In the genomic region with DNA sequence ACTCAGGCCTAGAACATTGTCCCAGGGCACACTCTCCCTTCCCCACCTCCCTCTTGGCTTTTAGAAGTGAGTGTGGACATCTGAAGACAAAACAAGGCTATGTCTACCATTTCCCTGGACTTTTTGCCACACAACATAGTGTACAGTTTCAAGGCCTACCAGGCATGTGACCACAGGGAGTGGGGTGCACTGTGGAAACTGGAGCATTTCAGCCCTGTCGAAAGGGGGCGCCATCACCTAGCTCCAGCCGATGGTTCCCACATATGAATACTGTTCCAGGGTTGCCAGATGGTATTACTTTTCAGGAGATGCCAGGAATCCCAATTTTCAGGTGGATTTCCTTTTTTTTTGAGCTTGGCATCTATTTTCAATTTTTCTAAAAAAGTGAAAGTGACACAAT, we compare ENCODE assay signal across 9 cellular contexts.
DNase-seq lines count a peak whose midpoint lies in the region; ATAC-seq, FAIRE-seq and TF ChIP-seq lines count a peak whose summit lies in the region.
"Had no signal": no experiment of that assay in that cellular context is flagged by ENCODE, and none has a peak within 500 bp of the region (broad histone marks: within the 10 kb centered on the region; RNA-seq: fewer than 3 reads in every experiment).

No MANE protein-coding gene starts in this region.

- no peak for FAIRE-seq in HTR-8/SVneo (lab: Jason Lieb, UNC)

- H4K20me1 ChIP-seq in DND-41 (ENCODE audit: insufficient read depth, low read length): no peaks in the 10 kb centered on the region

- H3K4me2 ChIP-seq in DND-41 (ENCODE audit: insufficient read depth, low read length): no peak overlapping the region

- H3K27ac Mint-ChIP-seq in stimulated activated memory B cell treated with anti-CD40 and anti-IgM and Interleukin-4, amounts not matched to agents 10 μg/mL and 1 μg/mL and 100 μg/mL, for 72 hours: no peak overlapping the region

- H3K36me3 Mint-ChIP-seq in stimulated activated memory B cell treated with anti-CD40 and anti-IgM and Interleukin-4, amounts not matched to agents 10 μg/mL and 1 μg/mL and 100 μg/mL, for 72 hours: peaks cover 18% of the 10 kb centered on the region

- H3K4me1 ChIP-seq in DND-41 (ENCODE audit: insufficient read depth, low read length) (no peaks in the 10 kb centered on the region), tibial artery (no peaks in the 10 kb centered on the region)

- H3K9ac ChIP-seq in DND-41 (ENCODE audit: low read depth, low read length): no peak overlapping the region

- no peaks in the 10 kb centered on the region for H3K9me3 Mint-ChIP-seq in stimulated activated memory B cell treated with anti-CD40 and anti-IgM and Interleukin-4, amounts not matched to agents 10 μg/mL and 1 μg/mL and 100 μg/mL, for 72 hours

- no peak for DNase-seq in DND-41
- peak; percentile 44 for DNase-seq in HTR-8/SVneo (ENCODE audit: insufficient read length, low spot score)
- DNase-seq in activated CD4-positive, alpha-beta T cell treated with anti-CD3 and anti-CD28 coated beads, Interleukin-2, amount 50 U/mL, for 48 hours: peak; percentile 8 to 27
- DNase-seq in iPS-NIHi7 (ENCODE audit: extremely low spot score): peak; percentile 81
- DNase-seq in tibial artery: no peak
- DNase-seq in NCI-H345 (lab: John Stamatoyannopoulos, UW): no peak
- DNase-seq in activated CD4-positive, CD25-positive, alpha-beta regulatory T cell (lab: John Stamatoyannopoulos, UW): no peak

- no peak; the same call in 2 of the 3 replicates for ATAC-seq in DND-41 (ENCODE audit: insufficient read depth, low read depth)
- no peak for ATAC-seq in stimulated activated memory B cell treated with anti-CD40 and anti-IgM and Interleukin-4, amounts not matched to agents 10 μg/mL and 1 μg/mL and 100 μg/mL, for 72 hours

- no peak overlapping the region for H3K4me3 ChIP-seq in DND-41 (ENCODE audit: low read depth in 1 of 2, low read length in 2 of 2)
- no peak overlapping the region for H3K4me3 ChIP-seq in tibial artery
- H3K4me3 ChIP-seq: SJCRH30 had no signal

- no peaks in the 10 kb centered on the region for H3K4me1 Mint-ChIP-seq in stimulated activated memory B cell treated with anti-CD40 and anti-IgM and Interleukin-4, amounts not matched to agents 10 μg/mL and 1 μg/mL and 100 μg/mL, for 72 hours

- H3K27me3 ChIP-seq in DND-41 (ENCODE audit: insufficient read depth, low read length, poor library complexity) (no peaks in the 10 kb centered on the region), tibial artery (no peaks in the 10 kb centered on the region)
- H3K27me3 ChIP-seq: SJCRH30 had no signal

- H3K27me3 Mint-ChIP-seq in stimulated activated memory B cell treated with anti-CD40 and anti-IgM and Interleukin-4, amounts not matched to agents 10 μg/mL and 1 μg/mL and 100 μg/mL, for 72 hours: no peaks in the 10 kb centered on the region

- H3K4me3 Mint-ChIP-seq in stimulated activated memory B cell treated with anti-CD40 and anti-IgM and Interleukin-4, amounts not matched to agents 10 μg/mL and 1 μg/mL and 100 μg/mL, for 72 hours: no peak overlapping the region

- H3K27ac ChIP-seq in DND-41 (ENCODE audit: low read length) (no peak overlapping the region), tibial artery (no peak overlapping the region)
- H3K27ac ChIP-seq: SJCRH30 had no signal

- TF ChIP-seq CTCF in DND-41 (IDR thresholded peaks at IDR 0.05; ENCODE audit: borderline replicate concordance, extremely low read depth, low read length, poor library complexity, severe bottlenecking) (peak; percentile 46), tibial artery (IDR thresholded peaks at IDR 0.05) (peak in 1 of 2 experiments; percentile 36)

- H3K9me3 ChIP-seq in DND-41 (ENCODE audit: insufficient read depth, low read length, severe bottlenecking) (no peaks in the 10 kb centered on the region), tibial artery (no peaks in the 10 kb centered on the region)
- H3K9me3 ChIP-seq: SJCRH30 had no signal

- H2AFZ ChIP-seq in DND-41 (ENCODE audit: low read depth, low read length): no peak overlapping the region

- H3K36me3 ChIP-seq in DND-41 (ENCODE audit: insufficient read depth, low read length) (no peaks in the 10 kb centered on the region), tibial artery (no peaks in the 10 kb centered on the region)
- H3K36me3 ChIP-seq: SJCRH30 had no signal

- intact Hi-C loops in tibial artery (cut with DNase I; ENCODE audit: low total_unique reads): no loop called here

- H3K79me2 ChIP-seq in DND-41 (ENCODE audit: insufficient read depth, low read length): no peaks in the 10 kb centered on the region

Comparison
In these comparisons a context has a peak if more than half of its experiments do, and no peak if none do; other contexts are left out.
1. DNase-seq: peak in HTR-8/SVneo (single experiment), activated CD4-positive, alpha-beta T cell treated with anti-CD3 and anti-CD28 coated beads, Interleukin-2, amount 50 U/mL, for 48 hours (2 of 2) and iPS-NIHi7 (single experiment); none in DND-41 (single experiment), tibial artery (0 of 2), NCI-H345 (single experiment) and activated CD4-positive, CD25-positive, alpha-beta regulatory T cell (0 of 4).